In genomic region chr6:44679906-44680698, GRCh38 we compare ENCODE assay signal across 27 cellular contexts.
A peak's percentile ranks its signal among the peaks of the same experiment; 100 is the strongest.
DNase-seq lines count a peak whose midpoint lies in the region; ATAC-seq and TF ChIP-seq lines count a peak whose summit lies in the region.
"Had no signal": no experiment of that assay in that cellular context is flagged by ENCODE, and none has a peak within 500 bp of the region (broad histone marks: within the 10 kb centered on the region; RNA-seq: fewer than 3 reads in every experiment).

No MANE protein-coding gene starts in this region.

- H3K4me3 ChIP-seq in SJCRH30: no peak overlapping the region
- no peak overlapping the region for H3K4me3 ChIP-seq in smooth muscle cell
- H3K4me3 ChIP-seq: HAP-1, left ventricle myocardium inferior, tibial nerve had no signal

- H3F3A ChIP-seq in smooth muscle cell (ENCODE audit: low read depth): peaks cover 20% of the 10 kb centered on the region

- H3K4me3 Mint-ChIP-seq in activated CD8-positive, alpha-beta memory T cell treated with anti-CD3 and anti-CD28 coated beads, Interleukin-2, amount 10 ng/mL, durations not matched to agents 7 days and 5 days: no peak overlapping the region
- H3K4me3 Mint-ChIP-seq in progenitor cell of endocrine pancreas (ENCODE audit: low read depth): no peak overlapping the region
- H3K4me3 Mint-ChIP-seq: activated CD4-positive, alpha-beta memory T cell treated with anti-CD3 and anti-CD28 coated beads for 36 hours; B cell; mesothelial cell of epicardium; naive B cell; T-cell had no signal

- H3K4me1 Mint-ChIP-seq in activated CD8-positive, alpha-beta memory T cell treated with anti-CD3 and anti-CD28 coated beads, Interleukin-2, amount 10 ng/mL, durations not matched to agents 7 days and 5 days: peaks cover 4% of the 10 kb centered on the region
- H3K4me1 Mint-ChIP-seq in progenitor cell of endocrine pancreas (ENCODE audit: low read depth): no peaks in the 10 kb centered on the region
- H3K4me1 Mint-ChIP-seq: B cell, mesothelial cell of epicardium, naive B cell, T-cell had no signal

- H3K27me3 ChIP-seq in SJCRH30 (no peaks in the 10 kb centered on the region), smooth muscle cell (ENCODE audit: low read depth) (no peaks in the 10 kb centered on the region)
- H3K27me3 ChIP-seq: tibial nerve had no signal

- CTCF ChIA-PET in activated CD8-positive, alpha-beta memory T cell treated with anti-CD3 and anti-CD28 coated beads, Interleukin-2, amount 10 ng/mL, durations not matched to agents 7 days and 5 days (lab: Charles Lee): no interaction called here

- no peaks in the 10 kb centered on the region for H3K27me3 Mint-ChIP-seq in activated CD8-positive, alpha-beta memory T cell treated with anti-CD3 and anti-CD28 coated beads, Interleukin-2, amount 10 ng/mL, durations not matched to agents 7 days and 5 days
- peaks cover 16% of the 10 kb centered on the region for H3K27me3 Mint-ChIP-seq in progenitor cell of endocrine pancreas
- H3K27me3 Mint-ChIP-seq: activated CD4-positive, alpha-beta memory T cell treated with anti-CD3 and anti-CD28 coated beads for 36 hours had no signal

- no peak overlapping the region for H3K27ac Mint-ChIP-seq in activated CD8-positive, alpha-beta memory T cell treated with anti-CD3 and anti-CD28 coated beads, Interleukin-2, amount 10 ng/mL, durations not matched to agents 7 days and 5 days
- H3K27ac Mint-ChIP-seq in progenitor cell of endocrine pancreas: no peak overlapping the region
- H3K27ac Mint-ChIP-seq: activated CD4-positive, alpha-beta memory T cell treated with anti-CD3 and anti-CD28 coated beads for 36 hours; B cell; mesothelial cell of epicardium; naive B cell; T-cell had no signal

- H3K9me3 Mint-ChIP-seq in activated CD8-positive, alpha-beta memory T cell treated with anti-CD3 and anti-CD28 coated beads, Interleukin-2, amount 10 ng/mL, durations not matched to agents 7 days and 5 days (ENCODE audit: low read depth): no peaks in the 10 kb centered on the region
- H3K9me3 Mint-ChIP-seq in progenitor cell of endocrine pancreas (ENCODE audit: low read depth): peaks cover 4% of the 10 kb centered on the region
- H3K9me3 Mint-ChIP-seq: activated CD4-positive, alpha-beta memory T cell treated with anti-CD3 and anti-CD28 coated beads for 36 hours; T-cell had no signal

- no peaks in the 10 kb centered on the region for H3K36me3 ChIP-seq in SJCRH30
- no peaks in the 10 kb centered on the region for H3K36me3 ChIP-seq in smooth muscle cell (ENCODE audit: low read depth)
- H3K36me3 ChIP-seq: HAP-1, left ventricle myocardium inferior, tibial nerve had no signal

- peak; percentile 32 for DNase-seq in activated CD8-positive, alpha-beta memory T cell treated with anti-CD3 and anti-CD28 coated beads for 24 hours
- no peak for DNase-seq in activated CD8-positive, alpha-beta memory T cell treated with anti-CD3 and anti-CD28 coated beads, Interleukin-2, amount 10 ng/mL, durations not matched to agents 7 days and 5 days
- DNase-seq in SJCRH30: peak in 1 of 2 experiments; percentile 36
- DNase-seq in epithelial cell of prostate (ENCODE audit: low read depth, low spot score): peak; percentile 70
- DNase-seq in smooth muscle cell (lab: John Stamatoyannopoulos, UW; ENCODE audit: unreplicated experiment): no peak
- no peak for DNase-seq in progenitor cell of endocrine pancreas (ENCODE audit: low spot score, unreplicated experiment)
- no peak for DNase-seq in NCI-H128 (lab: John Stamatoyannopoulos, UW; ENCODE audit: unreplicated experiment)
- DNase-seq: activated CD4-positive, alpha-beta memory T cell treated with anti-CD3 and anti-CD28 coated beads for 36 hours; activated gamma-delta T cell treated with Interleukin-2 at 50 U/mL for 16 hours; activated T-cell treated with anti-CD3 and anti-CD28 coated beads for 4 hours; central memory CD4-positive, alpha-beta T cell; DMS153; left ventricle myocardium inferior; naive B cell; NCI-H1694 treated with DMSO at 0.1 percent for 48 hours; NCI-H2171 treated with DMSO at 0.1 percent for 48 hours; NCI-H524 treated with DMSO at 0.1 percent for 48 hours; retina; small intestine; stimulated activated CD4-positive, alpha-beta T cell treated with anti-CD3 and anti-CD28 coated beads, Interleukin-1b, Interleukin-23, amount 100 ng/mL, for 48 hours; stimulated activated CD8-positive, alpha-beta memory T cell treated with anti-CD3 and anti-CD28 coated beads, Interleukin-4, amount 100 ng/mL, for 48 hours; T-cell had no signal

- peak overlapping the region; percentile 55 for H3K4me2 ChIP-seq in smooth muscle cell

- H3K36me3 Mint-ChIP-seq in activated CD8-positive, alpha-beta memory T cell treated with anti-CD3 and anti-CD28 coated beads, Interleukin-2, amount 10 ng/mL, durations not matched to agents 7 days and 5 days: no peaks in the 10 kb centered on the region
- no peaks in the 10 kb centered on the region for H3K36me3 Mint-ChIP-seq in progenitor cell of endocrine pancreas (ENCODE audit: insufficient read depth)
- H3K36me3 Mint-ChIP-seq: activated CD4-positive, alpha-beta memory T cell treated with anti-CD3 and anti-CD28 coated beads for 36 hours; mesothelial cell of epicardium; naive B cell; T-cell had no signal

- peak overlapping the region; percentile 18 for H3K9ac ChIP-seq in smooth muscle cell (ENCODE audit: low read depth)

- no peaks in the 10 kb centered on the region for H3K9me3 ChIP-seq in SJCRH30 (replicated peaks)
- H3K9me3 ChIP-seq in smooth muscle cell (replicated peaks; ENCODE audit: low read depth): no peaks in the 10 kb centered on the region
- H3K9me3 ChIP-seq: HAP-1, left ventricle myocardium inferior had no signal

- H3K27ac ChIP-seq in SJCRH30 (peak overlapping the region; percentile 58), epithelial cell of prostate (peak overlapping the region; percentile 87), smooth muscle cell (ENCODE audit: low read depth) (peak overlapping the region; percentile 1)
- H3K27ac ChIP-seq: left ventricle myocardium inferior, tibial nerve had no signal

- no peak overlapping the region for H2AFZ ChIP-seq in smooth muscle cell (ENCODE audit: low read depth)

- TF ChIP-seq CTCF in smooth muscle cell (IDR thresholded peaks at IDR 0.05; ENCODE audit: borderline replicate concordance, insufficient read depth, poor library complexity, severe bottlenecking): no peak
- TF ChIP-seq CTCF in progenitor cell of endocrine pancreas (IDR thresholded peaks at IDR 0.05; ENCODE audit: unreplicated experiment): no peak

- H3K4me1 ChIP-seq in SJCRH30 (peaks cover 55% of the 10 kb centered on the region), smooth muscle cell (ENCODE audit: low read depth) (peaks cover 16% of the 10 kb centered on the region)
- H3K4me1 ChIP-seq: HAP-1, left ventricle myocardium inferior had no signal

- no peak for ATAC-seq in activated CD8-positive, alpha-beta memory T cell treated with anti-CD3 and anti-CD28 coated beads, Interleukin-2, amount 10 ng/mL, durations not matched to agents 7 days and 5 days
- ATAC-seq in HG03354 (IDR thresholded peaks at IDR 0.05; ENCODE audit: poor library complexity, severe bottlenecking, unreplicated experiment): no peak
- ATAC-seq: T-cell had no signal

- no peaks in the 10 kb centered on the region for H3K79me2 ChIP-seq in smooth muscle cell (ENCODE audit: low read depth)

- no peaks in the 10 kb centered on the region for H4K20me1 ChIP-seq in smooth muscle cell (ENCODE audit: low read depth)

- WGBS in smooth muscle cell (ENCODE audit: low lambda C conversion rate): 69% methylated on average over 5 of the region's 5 CpGs

Comparison
In these comparisons a context has a peak if more than half of its experiments do, and no peak if none do; other contexts are left out.
1. DNase-seq: peak in activated CD8-positive, alpha-beta memory T cell treated with anti-CD3 and anti-CD28 coated beads for 24 hours (single experiment) and epithelial cell of prostate (single experiment); none in activated CD8-positive, alpha-beta memory T cell treated with anti-CD3 and anti-CD28 coated beads, Interleukin-2, amount 10 ng/mL, durations not matched to agents 7 days and 5 days (single experiment), smooth muscle cell (single experiment), progenitor cell of endocrine pancreas (single experiment) and NCI-H128 (single experiment).
2. H3K27ac ChIP-seq: peak in every context shown above with its lines; median percentile 87 in epithelial cell of prostate; 58 in SJCRH30; 1 in smooth muscle cell.